1 cellular context compared by ENCODE assay signal in the genomic region with DNA sequence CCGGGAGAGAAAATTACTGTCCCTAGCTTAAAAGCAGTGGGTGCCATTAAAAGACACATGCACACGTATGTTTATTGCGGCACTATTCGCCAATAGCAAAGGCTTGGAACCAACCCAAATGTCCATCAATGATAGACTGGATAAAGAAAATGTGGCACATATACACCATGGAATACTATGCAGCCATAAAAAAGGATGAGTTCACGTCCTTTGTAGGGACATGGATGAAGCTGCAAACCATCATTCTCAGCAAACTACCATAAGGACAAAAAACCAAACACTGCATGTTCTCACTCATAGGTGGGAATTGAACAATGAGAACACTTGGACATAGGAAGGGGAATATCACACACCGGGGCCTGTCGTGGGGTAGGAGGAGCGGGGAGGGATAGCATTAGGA.
TF ChIP-seq lines count a peak whose summit lies in the region.

No MANE protein-coding gene starts in this region.

TF ChIP-seq in HEK293, 187 proteins besides CTCF, POLR2A, EP300 and RAD21 (continued from another document):
- TF ChIP-seq, protein P1, sequence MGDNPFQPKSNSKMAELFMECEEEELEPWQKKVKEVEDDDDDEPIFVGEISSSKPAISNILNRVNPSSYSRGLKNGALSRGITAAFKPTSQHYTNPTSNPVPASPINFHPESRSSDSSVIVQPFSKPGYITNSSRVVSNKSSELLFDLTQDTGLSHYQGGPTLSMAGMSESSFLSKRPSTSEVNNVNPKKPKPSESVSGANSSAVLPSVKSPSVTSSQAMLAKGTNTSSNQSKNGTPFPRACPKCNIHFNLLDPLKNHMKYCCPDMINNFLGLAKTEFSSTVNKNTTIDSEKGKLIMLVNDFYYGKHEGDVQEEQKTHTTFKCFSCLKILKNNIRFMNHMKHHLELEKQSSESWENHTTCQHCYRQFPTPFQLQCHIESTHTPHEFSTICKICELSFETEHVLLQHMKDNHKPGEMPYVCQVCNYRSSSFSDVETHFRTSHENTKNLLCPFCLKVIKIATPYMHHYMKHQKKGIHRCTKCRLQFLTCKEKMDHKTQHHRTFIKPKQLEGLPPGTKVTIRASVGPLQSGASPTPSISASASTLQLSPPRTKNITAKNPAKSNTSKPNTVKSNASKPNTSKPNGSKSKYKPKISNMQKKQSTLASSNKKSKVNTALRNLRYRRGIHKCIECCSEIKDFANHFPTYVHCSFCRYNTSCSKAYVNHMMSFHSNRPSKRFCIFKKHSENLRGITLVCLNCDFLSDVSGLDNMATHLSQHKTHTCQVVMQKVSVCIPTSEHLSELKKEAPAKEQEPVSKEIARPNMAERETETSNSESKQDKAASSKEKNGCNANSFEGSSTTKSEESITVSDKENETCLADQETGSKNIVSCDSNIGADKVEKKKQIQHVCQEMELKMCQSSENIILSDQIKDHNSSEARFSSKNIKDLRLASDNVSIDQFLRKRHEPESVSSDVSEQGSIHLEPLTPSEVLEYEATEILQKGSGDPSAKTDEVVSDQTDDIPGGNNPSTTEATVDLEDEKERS (tag by site-specific recombination; IDR thresholded peaks at IDR 0.05): 0 out of 2 replicates have a peak, but pooled peaks have one; percentile 64
- TF ChIP-seq, protein P2, sequence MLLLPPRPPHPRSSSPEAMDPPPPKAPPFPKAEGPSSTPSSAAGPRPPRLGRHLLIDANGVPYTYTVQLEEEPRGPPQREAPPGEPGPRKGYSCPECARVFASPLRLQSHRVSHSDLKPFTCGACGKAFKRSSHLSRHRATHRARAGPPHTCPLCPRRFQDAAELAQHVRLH (tag by site-specific recombination; IDR thresholded peaks at IDR 0.05): peak; percentile 87
